In the genomic region with DNA sequence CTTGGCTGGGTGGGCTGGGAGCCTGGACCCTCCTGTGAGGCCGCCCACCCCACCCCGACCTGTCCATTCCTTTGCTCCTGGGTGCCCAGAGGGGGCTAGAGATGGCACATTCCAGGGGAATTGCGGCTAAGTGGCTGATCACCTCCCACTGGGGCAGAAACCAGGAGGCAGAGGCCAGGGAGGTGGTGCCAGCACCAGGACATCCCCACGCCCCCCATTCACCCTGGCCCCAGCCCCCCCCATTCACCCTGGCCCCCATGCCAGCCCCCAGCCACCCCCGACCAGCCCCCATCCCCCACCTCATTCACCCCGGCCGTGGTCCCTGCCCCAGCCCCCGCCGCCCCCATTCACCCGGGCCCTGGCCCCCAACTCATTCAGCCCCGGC, we compare ENCODE assay signal across 28 cellular contexts. TPM values are rescaled to one million over a fixed set of nuclear protein-coding genes. Genes with fewer than 3 reads are reported as not detected.
"Had no signal": no experiment of that assay in that cellular context is flagged by ENCODE, and none has a peak within 500 bp of the region (broad histone marks: within the 10 kb centered on the region; RNA-seq: fewer than 3 reads in every experiment).

No MANE protein-coding gene starts in this region.

- H3K4me3 ChIP-seq: ascending aorta, body of pancreas, PC-9, SK-N-MC had no signal

- H3K27ac ChIP-seq: ascending aorta, body of pancreas, PC-9, SK-N-MC had no signal

- H3K4me1 ChIP-seq: ascending aorta had no signal

- H3K4me2 ChIP-seq: PC-9 had no signal

- H2AFZ ChIP-seq: PC-9 had no signal

- ATAC-seq: activated naive CD4-positive, alpha-beta T cell treated with anti-CD3 and anti-CD28 coated beads, Interleukin-2, amount 50 U/mL, for 72 hours; activated naive CD8-positive, alpha-beta T cell treated with anti-CD3 and anti-CD28 coated beads, Interleukin-2, amount 50 U/mL, for 24 hours; activated T-cell treated with anti-CD3 and anti-CD28 coated beads, Interleukin-2, amount 50 U/mL, for 4 hours; body of pancreas; Right ventricle myocardium inferior; T-cell had no signal

- DNase-seq: activated B cell treated with CpG ODN at 0.5 μM for 24 hours; activated CD4-positive, alpha-beta memory T cell treated with anti-CD3 and anti-CD28 coated beads for 36 hours; activated CD4-positive, alpha-beta T cell treated with anti-CD3 and anti-CD28 coated beads, Interleukin-2, amount 10 ng/mL, durations not matched to agents 7 days and 5 days; activated CD8-positive, alpha-beta memory T cell treated with anti-CD3 and anti-CD28 coated beads for 24 hours; activated effector memory CD4-positive, alpha-beta T cell treated with anti-CD3 and anti-CD28 coated beads, Interleukin-2, amount 50 U/mL, for 16 hours; activated naive CD4-positive, alpha-beta T cell treated with Interleukin-2 at 50 U/mL for 16 hours; activated naive CD8-positive, alpha-beta T cell treated with anti-CD3 and anti-CD28 coated beads, Interleukin-2, amount 50 U/mL, for 24 hours; activated T-cell treated with anti-CD3 and anti-CD28 coated beads, Interleukin-2, amount 50 U/mL, for 4 hours; amniotic stem cell; body of pancreas; central memory CD4-positive, alpha-beta T cell; MM.1S; NCI-H1105; NCI-H1436; NCI-H2029 treated with DMSO at 0.1 percent for 48 hours; NCI-H510A treated with DMSO at 0.1 percent for 48 hours; NCI-H69; PC-9; T-cell; T-helper 2 cell; T1000 had no signal

- H3K27me3 ChIP-seq: ascending aorta had no signal

- H3K36me3 ChIP-seq: ascending aorta had no signal

- H3K9me3 ChIP-seq: ascending aorta, body of pancreas had no signal

RNA-seq across cellular contexts. Expression of gene C1QTNF12, which starts 6.2 kb away (rescaled TPM):
- total RNA-seq: ascending aorta, body of pancreas, RPMI7951 had no signal

RNA-seq across cellular contexts. Expression of gene TNFRSF4, which starts 26.4 kb away (rescaled TPM):
- total RNA-seq: bronchial epithelial cell, chondrocyte, RPMI7951 had no signal
